ENCODE assay signal across 9 cellular contexts in the genomic region with DNA sequence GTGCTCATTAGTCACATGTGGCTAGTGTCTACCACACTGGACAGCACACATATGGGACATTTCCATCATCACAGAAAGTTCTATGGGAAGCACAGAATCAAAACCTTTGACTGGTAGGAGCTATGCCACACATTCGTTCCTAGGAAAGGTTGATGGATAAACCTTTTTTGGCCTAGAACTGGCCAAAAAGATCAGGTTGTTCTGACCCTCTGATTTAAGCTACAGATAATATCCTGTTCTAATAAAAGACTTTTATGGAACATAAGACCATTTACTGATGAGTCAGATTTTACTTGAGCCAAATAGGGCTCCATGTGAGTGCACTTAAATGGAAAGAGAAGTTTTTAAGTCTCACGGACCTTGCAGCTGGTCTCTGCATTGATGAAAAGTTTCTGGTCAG.
"Had no signal": no experiment of that assay in that cellular context is flagged by ENCODE, and none has a peak within 500 bp of the region (broad histone marks: within the 10 kb centered on the region; RNA-seq: fewer than 3 reads in every experiment).

No MANE protein-coding gene starts in this region.

- H3K4me1 ChIP-seq: HAP-1 had no signal

- H3K36me3 ChIP-seq: HAP-1 had no signal

- FAIRE-seq: HepG2 had no signal

- H3K9me3 ChIP-seq: HAP-1 had no signal

- H3K27ac Mint-ChIP-seq: GM23338, HFFc6, IgD-negative memory B cell had no signal

- H3K4me1 Mint-ChIP-seq: GM23338, IgD-negative memory B cell had no signal

- H3K36me3 Mint-ChIP-seq: IgD-negative memory B cell had no signal

- H3K27ac ChIP-seq: HL-60 had no signal

- H3K4me3 ChIP-seq: GM23338, HAP-1 had no signal

- DNase-seq: H7, HFFc6, KBM-7 had no signal

- ATAC-seq: GM23338, HCT116, HepG2 had no signal

- H3K4me3 Mint-ChIP-seq: GM23338, HFFc6, IgD-negative memory B cell had no signal
